ENCODE assay signal across 1 cellular context in the genomic region with DNA sequence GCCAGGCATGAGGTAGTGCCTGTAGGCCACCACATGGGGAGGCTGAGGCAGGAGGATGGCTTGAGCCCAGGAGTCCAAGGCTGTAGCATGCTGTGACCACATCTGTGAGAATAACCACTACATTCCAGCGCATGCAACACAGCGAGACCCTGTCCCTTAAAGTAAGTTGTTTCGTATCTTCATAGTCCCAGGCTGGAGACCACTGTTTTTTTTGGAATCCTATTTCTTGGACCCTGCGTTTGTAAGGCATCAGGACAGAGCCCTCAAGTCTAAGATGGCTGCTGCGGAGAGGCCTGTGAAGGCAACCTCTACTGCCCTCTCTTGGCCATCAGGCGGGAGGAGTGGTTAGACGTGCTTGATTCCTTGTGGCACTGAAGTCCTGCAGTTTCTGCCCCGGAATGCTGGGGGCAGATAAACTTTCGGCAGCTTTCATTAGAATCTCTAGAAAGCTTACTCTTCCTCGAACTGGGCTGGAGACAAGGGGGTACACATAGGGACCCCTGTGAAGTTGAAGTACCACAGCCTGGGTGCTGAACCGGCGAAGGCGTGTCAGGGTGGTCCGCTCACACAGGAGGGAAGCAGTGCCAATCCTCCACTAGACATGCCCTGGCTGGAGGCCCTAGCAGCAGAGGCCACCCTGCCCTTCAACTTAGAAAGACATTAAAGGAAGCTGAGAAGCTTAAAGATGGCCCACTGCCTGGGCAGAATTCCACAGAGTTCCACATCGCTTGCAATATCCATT.
TF ChIP-seq lines count a peak whose summit lies in the region.

No MANE protein-coding gene starts in this region.

TF ChIP-seq in HepG2, 621 proteins besides CTCF, POLR2A, EP300 and RAD21:
- TF ChIP-seq ZNF775 (CRISPR knock-in tag; IDR thresholded peaks at IDR 0.05; ENCODE audit: borderline replicate concordance) (no peak), KLF15 (CRISPR knock-in tag; IDR thresholded peaks at IDR 0.05; ENCODE audit: borderline replicate concordance) (no peak), ZKSCAN1 (IDR thresholded peaks at IDR 0.05; ENCODE audit: low read length) (no peak), MED8 (CRISPR knock-in tag; IDR thresholded peaks at IDR 0.05; ENCODE audit: insufficient replicate concordance) (no peak), STAG1 (CRISPR knock-in tag; IDR thresholded peaks at IDR 0.05) (peak; percentile 59), HOXA3 (CRISPR knock-in tag; IDR thresholded peaks at IDR 0.05) (0 out of 2 replicates have a peak, but pooled peaks have one; percentile 24), SOX5 (CRISPR knock-in tag; IDR thresholded peaks at IDR 0.05; ENCODE audit: borderline replicate concordance) (no peak), ZNF792 (CRISPR knock-in tag; IDR thresholded peaks at IDR 0.05) (no peak), ZBTB38 (CRISPR knock-in tag; IDR thresholded peaks at IDR 0.05) (peak; percentile 87), ZNF343 (CRISPR knock-in tag; IDR thresholded peaks at IDR 0.05) (no peak), XRCC5 (optimal IDR thresholded peaks at IDR 0.05; ENCODE audit: low read length) (no peak), ZNF713 (CRISPR knock-in tag; IDR thresholded peaks at IDR 0.05) (no peak), TRIM24 (CRISPR knock-in tag; IDR thresholded peaks at IDR 0.05) (no peak), ZIK1 (CRISPR knock-in tag; IDR thresholded peaks at IDR 0.05; ENCODE audit: borderline replicate concordance, low read depth) (no peak), TSC22D2 (CRISPR knock-in tag; IDR thresholded peaks at IDR 0.05; ENCODE audit: borderline replicate concordance) (no peak), NFYC (CRISPR knock-in tag; IDR thresholded peaks at IDR 0.05) (no peak), SMC3 (IDR thresholded peaks at IDR 0.05; ENCODE audit: low read length) (peak; percentile 36; the same call in 1 of the 2 replicates), ZKSCAN8 (CRISPR knock-in tag; IDR thresholded peaks at IDR 0.05; ENCODE audit: borderline replicate concordance) (no peak), KAT8 (CRISPR knock-in tag; IDR thresholded peaks at IDR 0.05) (0 out of 2 replicates have a peak, but pooled peaks have one; percentile 30), SIX1 (CRISPR knock-in tag; IDR thresholded peaks at IDR 0.05; ENCODE audit: borderline replicate concordance) (no peak), ZNF451 (CRISPR knock-in tag; IDR thresholded peaks at IDR 0.05) (no peak), ZNF207 (IDR thresholded peaks at IDR 0.05; ENCODE audit: borderline replicate concordance) (no peak), ZNF75D (CRISPR knock-in tag; IDR thresholded peaks at IDR 0.05; ENCODE audit: borderline replicate concordance) (no peak), ZMYM4 (CRISPR knock-in tag; IDR thresholded peaks at IDR 0.05) (peak; percentile 22; the same call in 1 of the 2 replicates), ATAD3A (CRISPR knock-in tag; IDR thresholded peaks at IDR 0.05) (no peak), YY1 (IDR thresholded peaks at IDR 0.05; ENCODE audit: insufficient read depth, insufficient replicate concordance, low read depth, low read length) (peak; percentile 87), ZNF7 (CRISPR knock-in tag; IDR thresholded peaks at IDR 0.05) (no peak), ZNF589 (CRISPR knock-in tag; conservative IDR thresholded peaks at IDR 0.05) (no peak), ZNF780A (CRISPR knock-in tag; IDR thresholded peaks at IDR 0.05) (no peak), ZBTB3 (CRISPR knock-in tag; IDR thresholded peaks at IDR 0.05; ENCODE audit: borderline replicate concordance, low read depth) (no peak)
- TF ChIP-seq, protein P1, sequence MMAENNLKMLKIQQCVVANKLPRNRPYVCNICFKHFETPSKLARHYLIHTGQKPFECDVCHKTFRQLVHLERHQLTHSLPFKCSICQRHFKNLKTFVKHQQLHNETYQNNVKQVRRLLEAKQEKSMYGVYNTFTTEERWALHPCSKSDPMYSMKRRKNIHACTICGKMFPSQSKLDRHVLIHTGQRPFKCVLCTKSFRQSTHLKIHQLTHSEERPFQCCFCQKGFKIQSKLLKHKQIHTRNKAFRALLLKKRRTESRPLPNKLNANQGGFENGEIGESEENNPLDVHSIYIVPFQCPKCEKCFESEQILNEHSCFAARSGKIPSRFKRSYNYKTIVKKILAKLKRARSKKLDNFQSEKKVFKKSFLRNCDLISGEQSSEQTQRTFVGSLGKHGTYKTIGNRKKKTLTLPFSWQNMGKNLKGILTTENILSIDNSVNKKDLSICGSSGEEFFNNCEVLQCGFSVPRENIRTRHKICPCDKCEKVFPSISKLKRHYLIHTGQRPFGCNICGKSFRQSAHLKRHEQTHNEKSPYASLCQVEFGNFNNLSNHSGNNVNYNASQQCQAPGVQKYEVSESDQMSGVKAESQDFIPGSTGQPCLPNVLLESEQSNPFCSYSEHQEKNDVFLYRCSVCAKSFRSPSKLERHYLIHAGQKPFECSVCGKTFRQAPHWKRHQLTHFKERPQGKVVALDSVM (CRISPR knock-in tag; IDR thresholded peaks at IDR 0.05): peak; percentile 82
- TF ChIP-seq, protein P2, sequence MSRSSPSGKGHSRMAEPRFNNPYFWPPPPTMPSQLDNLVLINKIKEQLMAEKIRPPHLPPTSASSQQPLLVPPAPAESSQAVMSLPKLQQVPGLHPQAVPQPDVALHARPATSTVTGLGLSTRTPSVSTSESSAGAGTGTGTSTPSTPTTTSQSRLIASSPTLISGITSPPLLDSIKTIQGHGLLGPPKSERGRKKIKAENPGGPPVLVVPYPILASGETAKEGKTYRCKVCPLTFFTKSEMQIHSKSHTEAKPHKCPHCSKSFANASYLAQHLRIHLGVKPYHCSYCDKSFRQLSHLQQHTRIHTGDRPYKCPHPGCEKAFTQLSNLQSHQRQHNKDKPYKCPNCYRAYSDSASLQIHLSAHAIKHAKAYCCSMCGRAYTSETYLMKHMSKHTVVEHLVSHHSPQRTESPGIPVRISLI (CRISPR knock-in tag; IDR thresholded peaks at IDR 0.05; ENCODE audit: borderline replicate concordance): no peak
- TF ChIP-seq, protein P3, sequence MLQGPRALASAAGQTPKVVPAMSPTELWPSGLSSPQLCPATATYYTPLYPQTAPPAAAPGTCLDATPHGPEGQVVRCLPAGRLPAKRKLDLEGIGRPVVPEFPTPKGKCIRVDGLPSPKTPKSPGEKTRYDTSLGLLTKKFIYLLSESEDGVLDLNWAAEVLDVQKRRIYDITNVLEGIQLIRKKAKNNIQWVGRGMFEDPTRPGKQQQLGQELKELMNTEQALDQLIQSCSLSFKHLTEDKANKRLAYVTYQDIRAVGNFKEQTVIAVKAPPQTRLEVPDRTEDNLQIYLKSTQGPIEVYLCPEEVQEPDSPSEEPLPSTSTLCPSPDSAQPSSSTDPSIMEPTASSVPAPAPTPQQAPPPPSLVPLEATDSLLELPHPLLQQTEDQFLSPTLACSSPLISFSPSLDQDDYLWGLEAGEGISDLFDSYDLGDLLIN (CRISPR knock-in tag; IDR thresholded peaks at IDR 0.05; ENCODE audit: borderline replicate concordance): no peak
